ENCODE assay signal across 12 cellular contexts in the genomic region with DNA sequence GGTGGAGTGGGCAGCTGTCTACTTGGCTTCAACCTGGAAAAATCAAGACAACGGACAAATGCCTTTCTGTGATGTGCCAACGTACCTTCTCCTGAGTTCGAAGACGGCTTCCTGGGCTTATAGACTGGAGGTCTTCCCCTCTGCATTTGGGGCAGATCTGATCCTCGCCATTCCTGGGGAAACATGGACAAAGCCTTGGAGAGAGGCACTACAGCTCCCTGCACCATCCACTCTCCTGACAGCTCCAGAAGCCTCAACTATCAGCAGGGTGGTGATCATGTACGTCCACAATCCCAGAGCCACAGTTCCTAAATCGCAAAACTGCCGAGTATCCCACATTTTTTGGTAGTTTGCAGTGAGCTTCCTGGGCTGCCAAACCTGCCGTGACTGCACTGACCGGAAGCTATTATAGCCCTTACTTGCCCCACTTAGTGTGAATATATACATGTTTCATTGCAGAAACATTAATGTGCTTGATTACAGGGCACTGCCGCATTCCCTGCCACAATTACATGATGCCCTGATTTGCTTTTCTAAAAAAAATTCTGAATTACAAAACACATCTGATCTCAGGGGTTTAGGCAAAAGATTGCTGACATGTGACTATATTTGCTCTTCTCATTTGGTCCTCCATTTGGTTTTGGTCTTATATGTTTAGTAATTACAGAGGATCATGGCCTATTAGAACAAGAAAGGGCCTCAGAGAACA. TPM values are rescaled to one million over a fixed set of nuclear protein-coding genes. Genes with fewer than 3 reads are reported as not detected.
DNase-seq lines count a peak whose midpoint lies in the region; ATAC-seq and TF ChIP-seq lines count a peak whose summit lies in the region.
"Had no signal": no experiment of that assay in that cellular context is flagged by ENCODE, and none has a peak within 500 bp of the region (broad histone marks: within the 10 kb centered on the region; RNA-seq: fewer than 3 reads in every experiment).

No MANE protein-coding gene starts in this region.

- H3K4me3 ChIP-seq in WERI-Rb-1 (ENCODE audit: low read depth, low read length) (no peak overlapping the region), thymus (ENCODE audit: low read length) (no peak overlapping the region)

- H3K4me1 Mint-ChIP-seq in activated naive CD4-positive, alpha-beta T cell treated with anti-CD3 and anti-CD28 coated beads for 36 hours (ENCODE audit: low read depth), result peaks cover 79% of the 10 kb centered on the region
- peaks cover 92 to 96% of the 10 kb centered on the region in 2 donors for H3K4me1 Mint-ChIP-seq in effector memory CD8-positive, alpha-beta T cell (ENCODE audit: low read depth in 2 of 2)

- no peak for ATAC-seq in effector memory CD8-positive, alpha-beta T cell (replicated peaks)
- no peak for ATAC-seq in HG02610 (IDR thresholded peaks at IDR 0.05; ENCODE audit: unreplicated experiment)

- WGBS in thymus, result 96% methylated on average over 11 of the region's 11 CpGs

- DNase-seq in activated naive CD4-positive, alpha-beta T cell treated with anti-CD3 and anti-CD28 coated beads for 36 hours, result no peak
- no peak for DNase-seq in activated naive CD4-positive, alpha-beta T cell treated with Interleukin-2 at 50 U/mL for 16 hours
- no peak for DNase-seq in WERI-Rb-1
- no peak for DNase-seq in effector memory CD8-positive, alpha-beta T cell
- no peak for DNase-seq in SIG-M5 treated with dmso at 0.1 percent for 504 hours (lab: John Stamatoyannopoulos, UW; ENCODE audit: unreplicated experiment)
- no peak for DNase-seq in NCI-H2107 (lab: John Stamatoyannopoulos, UW)
- DNase-seq: HFFc6, hippocampal formation, NCI-H1048, RPMI8226 had no signal

- H3K9me3 ChIP-seq in WERI-Rb-1 (ENCODE audit: severe bottlenecking) (no peaks in the 10 kb centered on the region), thymus (ENCODE audit: control insufficient read depth) (no peaks in the 10 kb centered on the region)

- TF ChIP-seq CTCF in WERI-Rb-1 (IDR thresholded peaks at IDR 0.05; ENCODE audit: low read depth, low read length), result no peak

- H3K4me1 ChIP-seq in thymus (ENCODE audit: control insufficient read depth, insufficient read depth, low read length), result peaks cover 30% of the 10 kb centered on the region

- CTCF ChIA-PET in activated naive CD4-positive, alpha-beta T cell treated with anti-CD3 and anti-CD28 coated beads for 36 hours (lab: Charles Lee), result interaction anchor here (0.5 to 3.1 kb wide), 9 partner anchors 11 to 168 kb away, joined by 3 to 9 read pairs (median 3); no protein-coding TSS in a partner anchor

- H3K27ac ChIP-seq in WERI-Rb-1, result peak overlapping the region; percentile 90
- peak overlapping the region; percentile 5 for H3K27ac ChIP-seq in thymus (ENCODE audit: low read depth)

- intact Hi-C loops in activated naive CD4-positive, alpha-beta T cell treated with anti-CD3 and anti-CD28 coated beads for 36 hours (cut with micrococcal nuclease), result no loop called here

- H3K36me3 Mint-ChIP-seq in activated naive CD4-positive, alpha-beta T cell treated with anti-CD3 and anti-CD28 coated beads for 36 hours (ENCODE audit: low read depth), result peaks cover 79% of the 10 kb centered on the region
- H3K36me3 Mint-ChIP-seq in effector memory CD8-positive, alpha-beta T cell (ENCODE audit: insufficient read depth), result peaks cover 74% of the 10 kb centered on the region

- H3K9me3 Mint-ChIP-seq in activated naive CD4-positive, alpha-beta T cell treated with anti-CD3 and anti-CD28 coated beads for 36 hours, result no peaks in the 10 kb centered on the region
- no peaks in the 10 kb centered on the region for H3K9me3 Mint-ChIP-seq in effector memory CD8-positive, alpha-beta T cell
- H3K9me3 Mint-ChIP-seq: HFFc6 had no signal

- peak overlapping the region; percentile 92 for H3K4me3 Mint-ChIP-seq in activated naive CD4-positive, alpha-beta T cell treated with anti-CD3 and anti-CD28 coated beads for 36 hours
- peak overlapping the region; percentile 82 to 97 for H3K4me3 Mint-ChIP-seq in effector memory CD8-positive, alpha-beta T cell
- H3K4me3 Mint-ChIP-seq: HFFc6 had no signal

- H3K36me3 ChIP-seq in WERI-Rb-1 (no peaks in the 10 kb centered on the region), thymus (ENCODE audit: control insufficient read depth, insufficient read depth) (no peaks in the 10 kb centered on the region)

- no peaks in the 10 kb centered on the region for H3K27me3 ChIP-seq in WERI-Rb-1 (ENCODE audit: insufficient read depth, low read depth, severe bottlenecking)
- no peaks in the 10 kb centered on the region for H3K27me3 ChIP-seq in thymus (ENCODE audit: control insufficient read depth, insufficient read depth)

- H3K27me3 Mint-ChIP-seq in activated naive CD4-positive, alpha-beta T cell treated with anti-CD3 and anti-CD28 coated beads for 36 hours (ENCODE audit: low read depth), result no peaks in the 10 kb centered on the region
- H3K27me3 Mint-ChIP-seq in effector memory CD8-positive, alpha-beta T cell, result no peaks in the 10 kb centered on the region

- H3K27ac Mint-ChIP-seq in activated naive CD4-positive, alpha-beta T cell treated with anti-CD3 and anti-CD28 coated beads for 36 hours, result peak overlapping the region; percentile 98
- H3K27ac Mint-ChIP-seq in effector memory CD8-positive, alpha-beta T cell, result peak overlapping the region; percentile 93 to 95
- H3K27ac Mint-ChIP-seq: HFFc6 had no signal

RNA-seq across cellular contexts. Expression of a gene that starts 2.8 kb away (rescaled TPM):
- total RNA-seq in activated naive CD4-positive, alpha-beta T cell treated with anti-CD3 and anti-CD28 coated beads for 36 hours, result 10 to 100 TPM; 80.6 to 85.0 TPM
- polyA plus RNA-seq in thymus, result 21.7 TPM

RNA-seq across cellular contexts. Expression of a gene that starts 46.8 kb away (rescaled TPM):
- total RNA-seq in activated naive CD4-positive, alpha-beta T cell treated with anti-CD3 and anti-CD28 coated beads for 36 hours, result 100 to 1,000 TPM; 289 to 295 TPM
- 32.6 TPM for polyA plus RNA-seq in thymus
